In the genomic region with DNA sequence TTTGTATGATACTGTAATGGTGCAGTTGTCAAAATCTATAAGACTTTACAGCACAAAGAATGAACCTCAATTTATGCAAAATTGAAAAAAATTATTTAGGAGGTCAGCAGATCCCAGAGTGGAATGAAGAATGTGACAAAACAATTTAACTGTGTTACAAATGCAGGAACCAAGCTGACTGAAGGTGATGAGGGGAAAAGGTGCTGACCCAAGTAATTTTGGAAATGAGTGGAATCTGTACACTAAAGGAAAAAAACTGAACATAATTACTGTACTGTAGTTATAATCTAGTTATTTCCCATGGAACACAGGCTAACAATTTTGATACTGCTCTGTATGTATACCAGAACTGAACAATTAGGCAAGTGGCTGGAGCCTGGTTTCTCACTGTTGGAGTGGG, we compare ENCODE assay signal across 33 cellular contexts. TPM values are rescaled to one million over a fixed set of nuclear protein-coding genes. Genes with fewer than 3 reads are reported as not detected.
DNase-seq lines count a peak whose midpoint lies in the region; ATAC-seq, FAIRE-seq and TF ChIP-seq lines count a peak whose summit lies in the region.
"Had no signal": no experiment of that assay in that cellular context is flagged by ENCODE, and none has a peak within 500 bp of the region (broad histone marks: within the 10 kb centered on the region; RNA-seq: fewer than 3 reads in every experiment).

No MANE protein-coding gene starts in this region.

- FAIRE-seq in A549 (lab: Jason Lieb, UNC), result no peak
- FAIRE-seq in K562 (lab: Jason Lieb, UNC), result no peak
- FAIRE-seq in pancreas (lab: Jason Lieb, UNC), result no peak
- FAIRE-seq: A204.1, D721Med had no signal

- H3K27me3 Mint-ChIP-seq in stimulated activated naive B cell treated with anti-CD40 and anti-IgM and Interleukin-4, amounts not matched to agents 10 μg/mL and 1 μg/mL and 100 μg/mL, for 72 hours, result peaks cover 37 to 38% of the 10 kb centered on the region in 2 donors
- peaks cover 32% of the 10 kb centered on the region for H3K27me3 Mint-ChIP-seq in nephron progenitor cell (ENCODE audit: low read depth, poor library complexity)

- in situ Hi-C loops in K562 (cut with MboI), result no loop called here

- no peaks in the 10 kb centered on the region for H3K4me1 ChIP-seq in A549
- H3K4me1 ChIP-seq in K562 (replicated peaks in 1 of 2; ENCODE audit: control insufficient read depth in 2 of 2, insufficient read depth in 2 of 2, low read length in 2 of 2), result peaks cover 3 to 6% of the 10 kb centered on the region in 2 experiments; a peak in 3 of 5 replicates
- H3K4me1 ChIP-seq in pancreas, result no peaks in the 10 kb centered on the region
- H3K4me1 ChIP-seq: BE2C, Caco-2 had no signal

- TF ChIP-seq CTCF in A549 (IDR thresholded peaks at IDR 0.05) (no peak), K562 (IDR thresholded peaks at IDR 0.05 in 2 of 3, conservative IDR thresholded peaks at IDR 0.05 in 1 of 3; ENCODE audit: insufficient read depth in 2 of 3, low read depth in 1 of 3, low read length in 3 of 3) (no peak), pancreas (IDR thresholded peaks at IDR 0.05) (no peak), nephron progenitor cell (IDR thresholded peaks at IDR 0.05) (no peak)

- H3K9ac ChIP-seq in K562 (ENCODE audit: insufficient read depth in 1 of 2, low read depth in 2 of 2, low read length in 2 of 2), result no peak overlapping the region
- H3K9ac ChIP-seq: BLaER1; BLaER1 treated with 17β-estradiol and CSF1 and Interleukin-3, amounts not matched to agents 10 nM and 100 nM had no signal

- no TSS peak for BruUV-seq in K562 (replicated peaks; lab: Mats Ljungman, UMichigan)

- H3K4me2 ChIP-seq in A549 (no peak overlapping the region), K562 (ENCODE audit: insufficient read depth, low read length) (no peak overlapping the region)
- H3K4me2 ChIP-seq: BLaER1 had no signal

- H3K27ac ChIP-seq in A549 (no peak overlapping the region), K562 (ENCODE audit: extremely low read depth, low read depth, low read length) (no peak overlapping the region), caudate nucleus (ENCODE audit: low read depth, low read length) (peak overlapping the region; percentile 65), pancreas (no peak overlapping the region)
- H3K27ac ChIP-seq: 22Rv1; BLaER1; BLaER1 treated with 17β-estradiol and CSF1 and Interleukin-3, amounts not matched to agents 10 nM and 100 nM; C4-2B had no signal

- no peak for DNase-seq in A549 (ENCODE audit: low read depth in 1 of 2, low spot score in 1 of 2)
- DNase-seq in K562 (ENCODE audit: extremely low read depth in 1 of 4, low spot score in 3 of 4), result no peak
- DNase-seq in caudate nucleus (lab: John Stamatoyannopoulos, UW), result no peak
- no peak for DNase-seq in pancreas
- no peak for DNase-seq in stimulated activated naive B cell treated with anti-CD40 and anti-IgM and Interleukin-4, amounts not matched to agents 10 μg/mL and 1 μg/mL and 100 μg/mL, for 72 hours
- DNase-seq in nephron progenitor cell, result no peak
- DNase-seq: 8988T; ACHN; BE2C; C1 segment of cervical spinal cord; Caco-2; Calu3; CD4-positive, alpha-beta memory T cell; CD4-positive, alpha-beta T cell; CD4-positive, CD25-positive, alpha-beta regulatory T cell; CD8-positive, alpha-beta memory T cell; CD8-positive, alpha-beta T cell; COR-L47; DMS 273 treated with DMSO at 0.1 percent for 48 hours; DMS153; DMS53; DMS79; DMS79 treated with DMSO at 0.1 percent for 48 hours; DND-41; EL had no signal

- H3K36me3 Mint-ChIP-seq in stimulated activated naive B cell treated with anti-CD40 and anti-IgM and Interleukin-4, amounts not matched to agents 10 μg/mL and 1 μg/mL and 100 μg/mL, for 72 hours, result no peaks in the 10 kb centered on the region
- H3K36me3 Mint-ChIP-seq in nephron progenitor cell (ENCODE audit: low read depth), result peaks cover 5% of the 10 kb centered on the region
- H3K36me3 Mint-ChIP-seq: CD14-positive monocyte; CD4-positive, alpha-beta memory T cell; CD4-positive, CD25-positive, alpha-beta regulatory T cell; CD8-positive, alpha-beta memory T cell; CD8-positive, alpha-beta T cell had no signal

- no peak overlapping the region for H3K4me3 Mint-ChIP-seq in stimulated activated naive B cell treated with anti-CD40 and anti-IgM and Interleukin-4, amounts not matched to agents 10 μg/mL and 1 μg/mL and 100 μg/mL, for 72 hours
- no peak overlapping the region for H3K4me3 Mint-ChIP-seq in nephron progenitor cell
- H3K4me3 Mint-ChIP-seq: B cell; CD14-positive monocyte; CD4-positive, alpha-beta memory T cell; CD4-positive, alpha-beta T cell; CD4-positive, CD25-positive, alpha-beta regulatory T cell; CD8-positive, alpha-beta memory T cell; CD8-positive, alpha-beta T cell had no signal

- no peaks in the 10 kb centered on the region for H3K4me1 Mint-ChIP-seq in stimulated activated naive B cell treated with anti-CD40 and anti-IgM and Interleukin-4, amounts not matched to agents 10 μg/mL and 1 μg/mL and 100 μg/mL, for 72 hours
- peaks cover 13% of the 10 kb centered on the region for H3K4me1 Mint-ChIP-seq in nephron progenitor cell
- H3K4me1 Mint-ChIP-seq: B cell; CD4-positive, alpha-beta memory T cell; CD4-positive, CD25-positive, alpha-beta regulatory T cell; CD8-positive, alpha-beta memory T cell had no signal

- H3K4me3 ChIP-seq in A549 (no peak overlapping the region), K562 (no peak overlapping the region), pancreas (no peak overlapping the region)
- H3K4me3 ChIP-seq: BLaER1; BLaER1 treated with 17β-estradiol and CSF1 and Interleukin-3, amounts not matched to agents 10 nM and 100 nM had no signal

- H2AFZ ChIP-seq in K562 (ENCODE audit: low read depth, low read length), result no peak overlapping the region

- H3K27me3 ChIP-seq in K562 (ENCODE audit: control insufficient read depth in 2 of 2, insufficient read depth in 2 of 2, low read length in 2 of 2) (peaks cover 3 to 4% of the 10 kb centered on the region in 2 experiments; a peak in 3 of 5 replicates), pancreas (no peaks in the 10 kb centered on the region)
- H3K27me3 ChIP-seq: BE2C; BLaER1; BLaER1 treated with 17β-estradiol and CSF1 and Interleukin-3, amounts not matched to agents 10 nM and 100 nM had no signal

- no peaks in the 10 kb centered on the region for H3K9me3 Mint-ChIP-seq in stimulated activated naive B cell treated with anti-CD40 and anti-IgM and Interleukin-4, amounts not matched to agents 10 μg/mL and 1 μg/mL and 100 μg/mL, for 72 hours
- H3K9me3 Mint-ChIP-seq in nephron progenitor cell, result peaks cover 12% of the 10 kb centered on the region
- H3K9me3 Mint-ChIP-seq: CD4-positive, alpha-beta memory T cell; CD4-positive, alpha-beta T cell; CD4-positive, CD25-positive, alpha-beta regulatory T cell; CD8-positive, alpha-beta memory T cell had no signal

- POLR2A ChIA-PET in A549 (lab: Yijun Ruan, JAX) (no interaction called here), K562 (lab: Yijun Ruan, JAX) (interaction anchor here (1.3 kb wide), 2 partner anchors 11 to 15 kb away, joined by 3 to 5 read pairs; no protein-coding TSS in a partner anchor)

- TF ChIP-seq POLR2A in A549 (IDR thresholded peaks at IDR 0.05; ENCODE audit: low read length), result no peak
- TF ChIP-seq POLR2A in K562 (conservative IDR thresholded peaks at IDR 0.05), result no peak

- CTCF ChIA-PET in A549 (lab: Yijun Ruan, JAX), result interaction anchor here (0.7 to 3.4 kb wide), 8 partner anchors 9 to 537 kb away, joined by 3 to 16 read pairs (median 5); no protein-coding TSS in a partner anchor
- CTCF ChIA-PET in K562 (lab: Yijun Ruan, JAX; ENCODE audit: low intra/inter-chr PET ratio), result no interaction called here

- H3K9me3 ChIP-seq in A549, result 0 out of 3 replicates have a peak, but pooled peaks cover 2% of the 10 kb centered on the region
- H3K9me3 ChIP-seq in K562 (replicated peaks; ENCODE audit: control insufficient read depth, insufficient read depth, low read depth, low read length), result no peaks in the 10 kb centered on the region
- no peaks in the 10 kb centered on the region for H3K9me3 ChIP-seq in pancreas
- H3K9me3 ChIP-seq: BE2C, BLaER1, Caco-2 had no signal

- no peaks in the 10 kb centered on the region for H4K20me1 ChIP-seq in K562 (replicated peaks; ENCODE audit: control insufficient read depth, insufficient read depth, low read length)
- H4K20me1 ChIP-seq: BLaER1; BLaER1 treated with 17β-estradiol and CSF1 and Interleukin-3, amounts not matched to agents 10 nM and 100 nM had no signal

- intact Hi-C loops in K562 (cut with micrococcal nuclease) (no loop called here), pancreas (cut with DNase I) (no loop called here)

- ATAC-seq in A549 (no peak), K562 (no peak), pancreas (no peak)
- no peak for ATAC-seq in stimulated activated naive B cell treated with anti-CD40 and anti-IgM and Interleukin-4, amounts not matched to agents 10 μg/mL and 1 μg/mL and 100 μg/mL, for 72 hours (replicated peaks)
- ATAC-seq: CD8-positive, alpha-beta T cell had no signal

- TF ChIP-seq EP300 in A549 (IDR thresholded peaks at IDR 0.05) (no peak), K562 (IDR thresholded peaks at IDR 0.05; ENCODE audit: low read length) (no peak)

- no peaks in the 10 kb centered on the region for H3K9me1 ChIP-seq in K562 (ENCODE audit: control insufficient read depth, insufficient read depth, low read length)

- no peaks in the 10 kb centered on the region for H3K79me2 ChIP-seq in K562 (ENCODE audit: control insufficient read depth, insufficient read depth, low read length)

- H3K36me3 ChIP-seq in K562 (ENCODE audit: control insufficient read depth, insufficient read depth, low read length), result no peaks in the 10 kb centered on the region
- no peaks in the 10 kb centered on the region for H3K36me3 ChIP-seq in pancreas
- H3K36me3 ChIP-seq: BE2C; BLaER1; BLaER1 treated with 17β-estradiol and CSF1 and Interleukin-3, amounts not matched to agents 10 nM and 100 nM had no signal

- TF ChIP-seq RAD21 in A549 (conservative IDR thresholded peaks at IDR 0.05 in 1 of 2, IDR thresholded peaks at IDR 0.05 in 1 of 2), result no peak
- TF ChIP-seq RAD21 in K562 (CRISPR knock-in tag; conservative IDR thresholded peaks at IDR 0.05 in 1 of 2, IDR thresholded peaks at IDR 0.05 in 1 of 2), result no peak

- H3K27ac Mint-ChIP-seq in stimulated activated naive B cell treated with anti-CD40 and anti-IgM and Interleukin-4, amounts not matched to agents 10 μg/mL and 1 μg/mL and 100 μg/mL, for 72 hours, result no peak overlapping the region
- H3K27ac Mint-ChIP-seq in nephron progenitor cell, result no peak overlapping the region
- H3K27ac Mint-ChIP-seq: B cell; CD14-positive monocyte; CD4-positive, alpha-beta memory T cell; CD4-positive, alpha-beta T cell; CD4-positive, CD25-positive, alpha-beta regulatory T cell; CD8-positive, alpha-beta memory T cell; CD8-positive, alpha-beta T cell had no signal

RNA-seq across cellular contexts. Expression of a gene that starts 31.2 kb away (rescaled TPM):
- 2.4 and 2.7 TPM in 2 replicates for polyA plus RNA-seq in A549 (2011; rRNA removed)
- polyA plus RNA-seq in A549 (2012; cell fraction: cytosol; rRNA removed), result 1.6 and 2.6 TPM in 2 replicates
- 1.9 and 2.6 TPM in 2 replicates for polyA plus RNA-seq in A549 (2012; cell fraction: nucleus; rRNA removed)
- 3.9 to 4.7 TPM (median 4.2 TPM) in 3 replicates for polyA plus RNA-seq in A549 (2017; fragmentation: RNase III; extraction: RNeasy Plus Mini Kit Qiagen cat#74134 plus additional on column Dnase treatment)
- 3.3 and 4.0 TPM in 2 replicates for polyA minus RNA-seq in A549 (2011; rRNA and poly(A)+ RNA removed)
- 4.0 and 6.3 TPM in 2 replicates for total RNA-seq in K562 (2011; cell fraction: chromatin; rRNA removed; ENCODE audit: low replicate concordance)
- 4.8 and 4.9 TPM in 2 replicates for total RNA-seq in K562 (2011; cell fraction: nucleolus; rRNA removed)
- total RNA-seq in K562 (2011; cell fraction: nucleoplasm; rRNA removed), result 4.4 and 6.7 TPM in 2 replicates
- 3.6 and 4.9 TPM in 2 replicates for total RNA-seq in K562 (2014; rRNA removed)
- 3.9 and 4.0 TPM in 2 replicates for total RNA-seq in K562 (2014; rRNA removed; fragmentation: Illumina TruSeq; extraction: Trizol)
- total RNA-seq in K562 (2015; rRNA removed; fragmentation: Illumina TruSeq; extraction: Trizol), result 5.5 and 5.7 TPM in 2 replicates
- total RNA-seq in K562 (2021), result 11.0 and 11.5 TPM in 2 replicates
- 4.6 and 5.0 TPM in 2 replicates for polyA plus RNA-seq in K562 (2011; rRNA removed)
- polyA plus RNA-seq in K562 (2011; cell fraction: cytosol; rRNA removed), result 4.7 and 8.4 TPM in 2 replicates
- polyA plus RNA-seq in K562 (2011; cell fraction: nucleus; rRNA removed), result 3.1 and 5.6 TPM in 2 replicates
- 6.8 and 12.0 TPM in 2 replicates for polyA plus RNA-seq in K562 (2012)
- 7.0 and 7.6 TPM in 2 replicates for polyA plus RNA-seq in K562 (2014; fragmentation: Illumina TruSeq; extraction: Trizol)
- polyA plus RNA-seq in K562 (2014; fragmentation: Nextera tagmentation; extraction: Ambion mirVana), result under 1 TPM; 0.84 to 0.86 TPM
- 5.1 and 6.0 TPM in 2 replicates for polyA plus RNA-seq in K562 (2014; rRNA removed)
- 3.4 and 4.7 TPM in 2 replicates for polyA minus RNA-seq in K562 (2011; rRNA and poly(A)+ RNA removed)
- polyA minus RNA-seq in K562 (2011; cell fraction: cytosol; rRNA and poly(A)+ RNA removed), result 6.1 and 6.4 TPM in 2 replicates
- 3.0 TPM in 2 replicates for polyA minus RNA-seq in K562 (2011; cell fraction: nucleus; rRNA and poly(A)+ RNA removed)
- total RNA-seq in pancreas, result 10 to 100 TPM in 1 of 6 donors, 1 to 10 TPM in 5; 3.5 to 13.2 (median 6.9) TPM
- polyA plus RNA-seq in pancreas, result 10 to 100 TPM in 1 of 2 donors, 1 to 10 TPM in 1; 6.6 to 10.4 TPM

RNA-seq across cellular contexts. Expression of a gene that starts 35.7 kb away (rescaled TPM):
- polyA plus RNA-seq in A549 (2011; rRNA removed) (1.7 and 2.7 TPM in 2 replicates), A549 (2017; fragmentation: RNase III; extraction: RNeasy Plus Mini Kit Qiagen cat#74134 plus additional on column Dnase treatment) (1.5 to 5.7 TPM (median 4.1 TPM) in 3 replicates), K562 (2011; rRNA removed) (1.6 and 1.8 TPM in 2 replicates), K562 (2014; fragmentation: Illumina TruSeq; extraction: Trizol) (3.2 and 3.4 TPM in 2 replicates), K562 (2014; fragmentation: Nextera tagmentation; extraction: Ambion mirVana) (under 1 TPM in 1 of 2 experiments, not detected in 1; 0.03 TPM), K562 (2014; rRNA removed) (0.37 and 0.43 TPM in 2 replicates), pancreas (under 1 TPM; 0.11 to 0.33 TPM)
- polyA plus RNA-seq in A549 (2012; cell fraction: cytosol; rRNA removed), result 0.66 TPM in 2 replicates
- 1.2 and 1.4 TPM in 2 replicates for polyA plus RNA-seq in A549 (2012; cell fraction: nucleus; rRNA removed)
- 0.87 and 1.3 TPM in 2 replicates for polyA minus RNA-seq in A549 (2011; rRNA and poly(A)+ RNA removed)
- 0.16 TPM in 1 of 2 replicates, not detected in the other for total RNA-seq in K562 (2011; cell fraction: chromatin; rRNA removed; ENCODE audit: low replicate concordance)
- 0.13 and 0.17 TPM in 2 replicates for total RNA-seq in K562 (2011; cell fraction: nucleolus; rRNA removed)
- total RNA-seq in K562 (2011; cell fraction: nucleoplasm; rRNA removed), result 0.15 and 0.31 TPM in 2 replicates
- total RNA-seq in K562 (2014; rRNA removed) (0.65 and 0.68 TPM in 2 replicates), K562 (2014; rRNA removed; fragmentation: Illumina TruSeq; extraction: Trizol) (0.80 and 0.83 TPM in 2 replicates), K562 (2015; rRNA removed; fragmentation: Illumina TruSeq; extraction: Trizol) (0.18 and 0.30 TPM in 2 replicates), K562 (2021) (0.27 and 0.31 TPM in 2 replicates), pancreas (under 1 TPM in 5 of 6 donors, not detected in 1; 0.05 to 0.44 (median 0.35) TPM)
- polyA plus RNA-seq in K562 (2011; cell fraction: cytosol; rRNA removed), result 0.97 and 1.1 TPM in 2 replicates
- polyA plus RNA-seq in K562 (2011; cell fraction: nucleus; rRNA removed), result 0.20 and 0.35 TPM in 2 replicates
- 0.54 and 1.1 TPM in 2 replicates for polyA plus RNA-seq in K562 (2012)
- 3.2 and 4.7 TPM in 2 replicates for polyA minus RNA-seq in K562 (2011; rRNA and poly(A)+ RNA removed)
- polyA minus RNA-seq in K562 (2011; cell fraction: cytosol; rRNA and poly(A)+ RNA removed), result 0.64 and 0.67 TPM in 2 replicates
- polyA minus RNA-seq in K562 (2011; cell fraction: nucleus; rRNA and poly(A)+ RNA removed), result under 0.01 and 0.11 TPM in 2 replicates
- total RNA-seq: CD4-positive, CD25-positive, alpha-beta regulatory T cell had no signal
